In genomic region chr7:151312356-151312755, GRCh38 we compare ENCODE assay signal across 1 cellular context.
A peak's percentile ranks its signal among the peaks of the same experiment; 100 is the strongest.
TF ChIP-seq lines count a peak whose summit lies in the region.

No MANE protein-coding gene starts in this region.

TF ChIP-seq in K562, 482 proteins besides CTCF, POLR2A, EP300 and RAD21 (continued from another document):
- TF ChIP-seq RERE (CRISPR knock-in tag; IDR thresholded peaks at IDR 0.05; ENCODE audit: borderline replicate concordance) (no peak), PKNOX1 (IDR thresholded peaks at IDR 0.05) (no peak), ATF2 (CRISPR knock-in tag; IDR thresholded peaks at IDR 0.05) (0 out of 2 replicates have a peak, but pooled peaks have one; percentile 15), ZBTB9 (CRISPR knock-in tag; IDR thresholded peaks at IDR 0.05) (no peak), KAT2B (IDR thresholded peaks at IDR 0.05; ENCODE audit: low read depth, low read length) (no peak), ARNT (IDR thresholded peaks at IDR 0.05) (no peak), ZNF512 (tag; IDR thresholded peaks at IDR 0.05) (no peak), ZNF589 (CRISPR knock-in tag; IDR thresholded peaks at IDR 0.05; ENCODE audit: low read depth) (no peak), NR2C2 (CRISPR knock-in tag; IDR thresholded peaks at IDR 0.05) (no peak), NR2C2 (tag; IDR thresholded peaks at IDR 0.05) (no peak), MCM7 (IDR thresholded peaks at IDR 0.05) (no peak)
